8 cellular contexts compared by ENCODE assay signal in genomic region chr2:119367472-119368099, GRCh38. TPM values are rescaled to one million over a fixed set of nuclear protein-coding genes. Genes with fewer than 3 reads are reported as not detected.
DNase-seq lines count a peak whose midpoint lies in the region; ATAC-seq and TF ChIP-seq lines count a peak whose summit lies in the region.

No MANE protein-coding gene starts in this region.

- H3K9me3 ChIP-seq in HUES48 (ENCODE audit: control insufficient read depth, insufficient read depth, low read length) = no peaks in the 10 kb centered on the region

- peaks cover 16% of the 10 kb centered on the region for H3K4me1 ChIP-seq in HUES48 (ENCODE audit: control insufficient read depth, insufficient read depth, low read length)

- DNase-seq in Caki2 (ENCODE audit: low read depth) (peak; percentile 46), cerebellum (ENCODE audit: low spot score) (peak; percentile 54), left kidney (ENCODE audit: low read depth, low spot score) (peak; percentile 79)
- peak; percentile 14 to 41 for DNase-seq in stimulated activated CD4-positive, alpha-beta T cell treated with anti-CD3 and anti-CD28 coated beads, Interleukin-4, amount 100 ng/mL, for 4 hours

- H3K27me3 ChIP-seq in HUES48 (ENCODE audit: control insufficient read depth, insufficient read depth, low read length) = no peaks in the 10 kb centered on the region

- in situ Hi-C loops in Caki2 (cut with HindIII; ENCODE audit: low pct_unique_long_range_greater_than_20kb, low sequenced_read_pairs) = no loop called here

- no peak for TF ChIP-seq CTCF in WI38 (IDR thresholded peaks at IDR 0.05; ENCODE audit: low read depth, low read length)

- peak overlapping the region; percentile 80 for H3K4me3 ChIP-seq in HUES48 (ENCODE audit: low read depth, low read length)
- peak overlapping the region; percentile 92 for H3K4me3 ChIP-seq in WI38 (ENCODE audit: low read depth, low read length)

- ATAC-seq in GM21367 (IDR thresholded peaks at IDR 0.05; ENCODE audit: unreplicated experiment) = peak; percentile 25
- ATAC-seq in HG03469 (IDR thresholded peaks at IDR 0.05; ENCODE audit: unreplicated experiment) = no peak

- H3K9ac ChIP-seq in HUES48 (ENCODE audit: low read depth, low read length) = peak overlapping the region; percentile 16; the same call in 1 of the 2 replicates

- peaks cover 44% of the 10 kb centered on the region for H3K36me3 ChIP-seq in HUES48 (ENCODE audit: control insufficient read depth, insufficient read depth, low read length)

- H3K27ac ChIP-seq in HUES48 (ENCODE audit: low read depth, low read length) = no peak overlapping the region

RNA-seq across cellular contexts. Expression of gene DBI, which starts 0.8 kb away (rescaled TPM):
- 104 and 107 TPM in 2 replicates for total RNA-seq in Caki2 (2014; rRNA removed; shearing (Covaris generic); ENCODE audit: low replicate concordance)
- total RNA-seq in cerebellum = 47.8 TPM

RNA-seq across cellular contexts. Expression of gene C2orf76, which starts 1.0 kb away (rescaled TPM):
- 16.3 and 20.8 TPM in 2 replicates for total RNA-seq in Caki2 (2014; rRNA removed; shearing (Covaris generic); ENCODE audit: low replicate concordance)
- 13.2 TPM for total RNA-seq in cerebellum

Comparison
In these comparisons a context has a peak if more than half of its experiments do, and no peak if none do; other contexts are left out.
1. DNase-seq: peak in every context shown above with its lines; median percentile 79 in left kidney; 54 in cerebellum; 46 in Caki2; 28 in stimulated activated CD4-positive, alpha-beta T cell treated with anti-CD3 and anti-CD28 coated beads, Interleukin-4, amount 100 ng/mL, for 4 hours.